ENCODE assay signal across 8 cellular contexts in the genomic region with DNA sequence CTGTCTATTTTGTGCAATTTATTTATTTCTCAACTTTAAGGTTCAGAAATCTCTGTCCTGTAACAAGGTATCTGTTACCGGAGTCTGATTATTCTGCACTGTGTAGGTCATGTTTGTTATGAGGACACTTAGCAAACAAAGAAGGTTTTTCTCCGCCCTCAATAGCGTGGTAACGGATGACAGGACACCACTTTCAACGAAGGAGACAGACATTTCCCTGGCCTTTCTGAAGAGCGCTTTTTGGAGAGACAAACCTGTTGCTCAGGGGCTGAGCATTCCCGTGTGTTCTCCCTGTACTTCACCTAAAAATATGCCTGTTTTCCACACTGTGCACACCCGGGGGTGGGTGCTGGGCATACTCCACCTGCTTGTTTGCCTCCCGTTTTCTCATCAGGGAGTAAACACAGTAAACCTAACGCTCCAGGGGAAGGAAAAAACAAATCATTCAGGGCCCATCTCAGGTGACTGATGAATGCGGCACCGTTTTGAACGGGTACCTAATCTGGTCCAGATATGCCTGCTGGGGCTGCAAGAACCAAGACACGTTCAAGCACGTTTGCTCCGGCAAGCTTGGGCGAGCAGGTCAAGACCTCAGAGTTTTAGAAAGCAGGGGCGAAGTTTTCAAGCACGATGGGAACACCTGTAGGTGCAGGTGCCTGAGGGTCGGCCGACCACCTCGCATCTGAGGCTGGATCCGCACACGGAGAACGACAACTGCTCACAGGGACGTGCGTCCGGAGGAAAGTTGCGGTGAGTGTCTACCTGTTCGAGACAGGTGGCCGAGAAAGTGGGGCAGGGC. TPM values are rescaled to one million over a fixed set of nuclear protein-coding genes. Genes with fewer than 3 reads are reported as not detected.
A peak's percentile ranks its signal among the peaks of the same experiment; 100 is the strongest.
DNase-seq lines count a peak whose midpoint lies in the region; ATAC-seq and TF ChIP-seq lines count a peak whose summit lies in the region.

No MANE protein-coding gene starts in this region.

- no peaks in the 10 kb centered on the region for H4K20me1 ChIP-seq in mammary epithelial cell (ENCODE audit: insufficient read depth, low read length)

- H3K27me3 ChIP-seq in mammary epithelial cell (ENCODE audit: insufficient read depth, low read length) (no peaks in the 10 kb centered on the region), lung (ENCODE audit: control insufficient read depth, insufficient read depth) (no peaks in the 10 kb centered on the region), tibial nerve (no peaks in the 10 kb centered on the region)

- BruUV-seq in mammary epithelial cell (replicated peaks; lab: Mats Ljungman, UMichigan): no TSS peak

- H3K4me1 ChIP-seq in mammary epithelial cell (ENCODE audit: insufficient read depth, low read length) (peaks cover 9% of the 10 kb centered on the region), lung (ENCODE audit: control insufficient read depth in 2 of 2, insufficient read depth in 2 of 2, low read length in 2 of 2) (peaks cover 0 to 8% of the 10 kb centered on the region in 2 donors), tibial nerve (peaks cover 0 to 13% (median 9%) of the 10 kb centered on the region in 4 donors)

- H3K4me3 ChIP-seq in mammary epithelial cell (replicated peaks in 1 of 3; ENCODE audit: insufficient read depth in 1 of 3, low read depth in 2 of 3, low read length in 3 of 3) (peak overlapping the region; percentile 49 to 67 (median 57)), lung (peak overlapping the region; percentile 74), tibial nerve (peak overlapping the region; percentile 69 to 88 (median 72))

- in situ Hi-C loops in mammary epithelial cell (cut with MboI; ENCODE audit: low sequenced_read_pairs in 2 of 2): no loop called here

- ATAC-seq in lung (ENCODE audit: insufficient read depth, low FRiP score) (no peak), GM21515 (IDR thresholded peaks at IDR 0.05; ENCODE audit: unreplicated experiment) (no peak), GM19023 (IDR thresholded peaks at IDR 0.05; ENCODE audit: unreplicated experiment) (no peak)

- peak overlapping the region; percentile 94 for H2AFZ ChIP-seq in mammary epithelial cell (ENCODE audit: low read depth, low read length)

- WGBS in mammary epithelial cell (ENCODE audit: low coverage, missing lambda C conversion rate): 10% methylated on average over 19 of the region's 31 CpGs
- 15 to 18% methylated on average over 31 of the region's 31 CpGs for WGBS in lung, 2 donors
- WGBS in tibial nerve, 2 donors: 15 to 17% methylated on average over 17 to 31 of the region's 31 CpGs

- peak; percentile 29 to 46 for DNase-seq in SHP77 (lab: John Stamatoyannopoulos, UW)
- no peak for DNase-seq in SHP77 treated with DMSO at 0.1 percent for 48 hours (lab: John Stamatoyannopoulos, UW)
- peak; percentile 57 for DNase-seq in NCI-H2029 treated with DMSO at 0.1 percent for 48 hours (lab: John Stamatoyannopoulos, UW)
- peak; percentile 22 for DNase-seq in mammary epithelial cell
- DNase-seq in lung (ENCODE audit: low spot score): no peak
- DNase-seq in tibial nerve (ENCODE audit: low spot score in 2 of 2): no peak

- no peak overlapping the region for H3K9ac ChIP-seq in mammary epithelial cell (ENCODE audit: insufficient read depth, low read length)

- TF ChIP-seq CTCF in mammary epithelial cell (conservative IDR thresholded peaks at IDR 0.05 in 1 of 2, IDR thresholded peaks at IDR 0.05 in 1 of 2; ENCODE audit: extremely low read depth in 1 of 2, insufficient read depth in 1 of 2, low read depth in 1 of 2, low read length in 2 of 2) (no peak), lung (IDR thresholded peaks at IDR 0.05; ENCODE audit: control extremely low read depth, extremely low read depth) (no peak), tibial nerve (IDR thresholded peaks at IDR 0.05) (no peak)

- H3K36me3 ChIP-seq in mammary epithelial cell (ENCODE audit: insufficient read depth, low read length) (no peaks in the 10 kb centered on the region), lung (ENCODE audit: control insufficient read depth in 2 of 2, insufficient read depth in 2 of 2, low read length in 2 of 2) (no peaks in the 10 kb centered on the region), tibial nerve (no peaks in the 10 kb centered on the region)

- no peak for TF ChIP-seq POLR2A in tibial nerve (IDR thresholded peaks at IDR 0.05)

- H3K4me2 ChIP-seq in mammary epithelial cell (ENCODE audit: insufficient read depth, low read depth, low read length): peak overlapping the region; percentile 91

- intact Hi-C loops in mammary epithelial cell (cut with micrococcal nuclease): no loop called here

- CTCF ChIA-PET in mammary epithelial cell (lab: Charles Lee; ENCODE audit: low non-redundant PET): no interaction called here

- peak in 1 of 2 donors; percentile 3 for TF ChIP-seq EP300 in tibial nerve (IDR thresholded peaks at IDR 0.05)

- no peaks in the 10 kb centered on the region for H3K79me2 ChIP-seq in mammary epithelial cell (ENCODE audit: insufficient read depth, low read length)

- dilution Hi-C loops in mammary epithelial cell (cut with HindIII; ENCODE audit: low sequenced_read_pairs): loop anchor here (10.0 kb wide), 1 partner anchor 49 kb away; no protein-coding TSS in a partner anchor

- H3K9me3 ChIP-seq in mammary epithelial cell (replicated peaks; ENCODE audit: insufficient read depth, low read length) (no peaks in the 10 kb centered on the region), lung (ENCODE audit: control insufficient read depth in 2 of 2, insufficient read depth in 1 of 2, low read length in 1 of 2) (no peaks in the 10 kb centered on the region), tibial nerve (no peaks in the 10 kb centered on the region)

- H3K27ac ChIP-seq in mammary epithelial cell (ENCODE audit: insufficient read depth, low read depth, low read length): no peak overlapping the region
- peak overlapping the region in 1 of 2 donors; percentile 80 for H3K27ac ChIP-seq in lung (ENCODE audit: low read depth in 1 of 2, low read length in 1 of 2)
- H3K27ac ChIP-seq in tibial nerve: peak overlapping the region; percentile 72 to 92 (median 86)

RNA-seq across cellular contexts. Expression of a gene that starts 0.9 kb away (rescaled TPM):
- total RNA-seq in mammary epithelial cell (10 to 100 TPM; 14.2 to 49.7 TPM), lung (10 to 100 TPM in 1 of 2 donors, 1 to 10 TPM in 1; 6.8 to 19.5 TPM), tibial nerve (10 to 100 TPM; 57.5 to 90.9 (median 77.0) TPM)
- polyA plus RNA-seq in mammary epithelial cell (5.2 TPM), lung (10 to 100 TPM in 1 of 2 donors, 1 to 10 TPM in 1; 8.7 to 10.5 TPM)
- polyA minus RNA-seq in mammary epithelial cell: 1.8 TPM

Comparison
In these comparisons a context has a peak if more than half of its experiments do, and no peak if none do; other contexts are left out.
1. DNase-seq: peak in SHP77 (2 of 2), NCI-H2029 treated with DMSO at 0.1 percent for 48 hours (single experiment) and mammary epithelial cell (single experiment); none in SHP77 treated with DMSO at 0.1 percent for 48 hours (single experiment), lung (single experiment) and tibial nerve (0 of 2).
2. Peak in every context shown above with its lines, with median percentiles within 50 percentile points of each other: H3K4me3 ChIP-seq.